23 cellular contexts compared by ENCODE assay signal in the genomic region with DNA sequence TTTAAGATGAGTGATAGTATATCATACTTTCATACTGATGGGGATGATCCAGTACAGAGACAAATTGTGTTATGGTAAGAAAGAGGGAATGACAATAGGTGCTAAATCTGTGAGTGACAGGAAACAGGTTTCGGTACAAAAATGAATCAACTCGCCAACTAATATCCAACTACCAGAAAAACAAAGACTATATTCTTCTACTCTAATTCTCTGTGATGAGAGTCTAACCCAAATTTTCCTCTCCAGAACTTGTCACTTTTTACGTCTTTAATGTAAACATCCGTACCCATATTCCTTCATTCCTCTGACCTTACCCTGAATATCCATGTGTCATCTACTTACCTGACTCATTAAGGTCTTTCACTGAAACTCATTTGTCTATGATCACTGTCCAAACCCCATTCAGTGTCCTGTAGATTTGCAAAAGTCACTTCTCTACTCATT. TPM values are rescaled to one million over a fixed set of nuclear protein-coding genes. Genes with fewer than 3 reads are reported as not detected.
DNase-seq lines count a peak whose midpoint lies in the region; ATAC-seq and TF ChIP-seq lines count a peak whose summit lies in the region.
"Had no signal": no experiment of that assay in that cellular context is flagged by ENCODE, and none has a peak within 500 bp of the region (broad histone marks: within the 10 kb centered on the region; RNA-seq: fewer than 3 reads in every experiment).

No MANE protein-coding gene starts in this region.

- WGBS in endodermal cell (ENCODE audit: insufficient coverage in 1 of 2, insufficient read length in 1 of 2), 2 experiments = 63 to 69% methylated on average over 3 to 4 of the region's 4 CpGs

- H3K4me3 ChIP-seq in GM06990 (replicated peaks; ENCODE audit: low read depth, low read length) (no peak overlapping the region), left ventricle myocardium inferior (peak overlapping the region; percentile 2), endodermal cell (ENCODE audit: low read length) (no peak overlapping the region)
- H3K4me3 ChIP-seq: adrenal gland; BLaER1 treated with 17β-estradiol and CSF1 and Interleukin-3, amounts not matched to agents 10 nM and 100 nM; esophagus squamous epithelium; gastroesophageal sphincter; mucosa of descending colon; pancreas; thyroid gland had no signal

- H3K27ac Mint-ChIP-seq in endodermal cell = no peak overlapping the region
- H3K27ac Mint-ChIP-seq: WTC11 had no signal

- H3K4me1 ChIP-seq in left ventricle myocardium inferior = peaks cover 46% of the 10 kb centered on the region
- no peaks in the 10 kb centered on the region for H3K4me1 ChIP-seq in endodermal cell (ENCODE audit: control insufficient read depth, insufficient read depth, low read length)
- H3K4me1 ChIP-seq: esophagus squamous epithelium, thyroid gland had no signal

- H3K9me3 Mint-ChIP-seq in activated T-cell treated with anti-CD3 and anti-CD28 coated beads, Interleukin-2, amount 50 U/mL, for 4 hours = no peaks in the 10 kb centered on the region
- H3K9me3 Mint-ChIP-seq in endodermal cell = no peaks in the 10 kb centered on the region
- H3K9me3 Mint-ChIP-seq: brain; effector memory CD8-positive, alpha-beta T cell; WTC11 had no signal

- H3K4me3 Mint-ChIP-seq in activated T-cell treated with anti-CD3 and anti-CD28 coated beads, Interleukin-2, amount 50 U/mL, for 4 hours = no peak overlapping the region
- no peak overlapping the region for H3K4me3 Mint-ChIP-seq in endodermal cell
- H3K4me3 Mint-ChIP-seq: brain; effector memory CD8-positive, alpha-beta T cell; WTC11 had no signal

- no peaks in the 10 kb centered on the region for H3K27me3 Mint-ChIP-seq in activated T-cell treated with anti-CD3 and anti-CD28 coated beads, Interleukin-2, amount 50 U/mL, for 4 hours (ENCODE audit: low read depth)
- peaks cover 36% of the 10 kb centered on the region for H3K27me3 Mint-ChIP-seq in endodermal cell (ENCODE audit: insufficient read depth)
- H3K27me3 Mint-ChIP-seq: brain; effector memory CD8-positive, alpha-beta T cell had no signal

- no peak for DNase-seq in activated T-cell treated with anti-CD3 and anti-CD28 coated beads, Interleukin-2, amount 50 U/mL, for 4 hours
- DNase-seq in activated T-cell treated with anti-CD3 and anti-CD28 coated beads, Interleukin-2, amount 50 U/mL, for 1 hour = no peak
- DNase-seq in GM06990 (ENCODE audit: extremely low read depth, insufficient read length) (peak; percentile 9), RKO (ENCODE audit: low spot score) (peak; percentile 8), left ventricle myocardium inferior (no peak), NCI-H1092 treated with DMSO at 0.1 percent for 48 hours (lab: John Stamatoyannopoulos, UW) (no peak), endodermal cell (no peak), cortex of kidney (lab: John Stamatoyannopoulos, UW) (no peak)
- DNase-seq: DND-41; effector memory CD8-positive, alpha-beta T cell; esophagus squamous epithelium; mucosa of descending colon; NCI-H1105; NCI-H2029; pancreas; stimulated activated CD4-positive, alpha-beta T cell treated with anti-CD3 and anti-CD28 coated beads, Interleukin-4, amount 100 ng/mL, for 4 hours; stimulated activated naive CD4-positive, alpha-beta T cell treated with Interleukin-2 at 50 U/mL for 16 hours; thyroid gland had no signal

- no peaks in the 10 kb centered on the region for H3K27me3 ChIP-seq in GM06990 (replicated peaks; ENCODE audit: control insufficient read depth, insufficient read depth, low read length)
- H3K27me3 ChIP-seq in left ventricle myocardium inferior (ENCODE audit: low read depth) = no peaks in the 10 kb centered on the region
- peaks cover 48% of the 10 kb centered on the region for H3K27me3 ChIP-seq in endodermal cell (ENCODE audit: control insufficient read depth, insufficient read depth, low read length, poor library complexity, severe bottlenecking)
- H3K27me3 ChIP-seq: adrenal gland; BLaER1 treated with 17β-estradiol and CSF1 and Interleukin-3, amounts not matched to agents 10 nM and 100 nM; esophagus squamous epithelium; gastroesophageal sphincter; pancreas; thyroid gland had no signal

- intact Hi-C loops in left ventricle myocardium inferior (cut with micrococcal nuclease) = no loop called here

- H3K27ac ChIP-seq in left ventricle myocardium inferior (replicated peaks) (peak overlapping the region; percentile 78), endodermal cell (ENCODE audit: low read depth, low read length) (no peak overlapping the region)
- H3K27ac ChIP-seq: adrenal gland; BLaER1 treated with 17β-estradiol and CSF1 and Interleukin-3, amounts not matched to agents 10 nM and 100 nM; esophagus squamous epithelium; gastroesophageal sphincter; pancreas; thyroid gland had no signal

- no peak overlapping the region for H3K9ac ChIP-seq in endodermal cell (ENCODE audit: extremely low read depth, low read length, poor library complexity, severe bottlenecking)
- H3K9ac ChIP-seq: BLaER1 treated with 17β-estradiol and CSF1 and Interleukin-3, amounts not matched to agents 10 nM and 100 nM had no signal

- H3K9me3 ChIP-seq in left ventricle myocardium inferior (replicated peaks) = no peaks in the 10 kb centered on the region
- H3K9me3 ChIP-seq in endodermal cell (ENCODE audit: control insufficient read depth, low read length) = no peaks in the 10 kb centered on the region
- H3K9me3 ChIP-seq: adrenal gland; BLaER1 treated with 17β-estradiol and CSF1 and Interleukin-3, amounts not matched to agents 10 nM and 100 nM; esophagus squamous epithelium; gastroesophageal sphincter; mucosa of descending colon; pancreas; thyroid gland had no signal

- peaks cover 8% of the 10 kb centered on the region for H3K36me3 Mint-ChIP-seq in activated T-cell treated with anti-CD3 and anti-CD28 coated beads, Interleukin-2, amount 50 U/mL, for 4 hours (ENCODE audit: insufficient read depth)
- H3K36me3 Mint-ChIP-seq in endodermal cell (ENCODE audit: low read depth) = no peaks in the 10 kb centered on the region
- H3K36me3 Mint-ChIP-seq: WTC11 had no signal

- no peak for TF ChIP-seq CTCF in GM06990 (IDR thresholded peaks at IDR 0.05; ENCODE audit: insufficient read depth, low read length, poor library complexity, severe bottlenecking)
- TF ChIP-seq CTCF in left ventricle myocardium inferior (IDR thresholded peaks at IDR 0.05; ENCODE audit: borderline replicate concordance) = no peak
- TF ChIP-seq CTCF in endodermal cell (conservative IDR thresholded peaks at IDR 0.05) = no peak

- H3K36me3 ChIP-seq in GM06990 (ENCODE audit: control insufficient read depth, insufficient read depth, low read length) (no peaks in the 10 kb centered on the region), left ventricle myocardium inferior (no peaks in the 10 kb centered on the region), endodermal cell (ENCODE audit: control insufficient read depth, insufficient read depth, low read length) (no peaks in the 10 kb centered on the region)
- H3K36me3 ChIP-seq: adrenal gland, esophagus squamous epithelium, gastroesophageal sphincter, pancreas, thyroid gland had no signal

- H3K4me1 Mint-ChIP-seq in activated T-cell treated with anti-CD3 and anti-CD28 coated beads, Interleukin-2, amount 50 U/mL, for 4 hours (ENCODE audit: low read depth) = peaks cover 58% of the 10 kb centered on the region
- H3K4me1 Mint-ChIP-seq in endodermal cell = peaks cover 16% of the 10 kb centered on the region
- H3K4me1 Mint-ChIP-seq: WTC11 had no signal

- peak; percentile 79 to 81 for ATAC-seq in activated T-cell treated with anti-CD3 and anti-CD28 coated beads, Interleukin-2, amount 50 U/mL, for 4 hours
- ATAC-seq: effector memory CD8-positive, alpha-beta T cell; gastroesophageal sphincter; mucosa of descending colon; pancreas; WTC11 had no signal

RNA-seq across cellular contexts. Expression of a gene that starts 39.6 kb away (rescaled TPM):
- total RNA-seq in activated T-cell treated with anti-CD3 and anti-CD28 coated beads, Interleukin-2, amount 50 U/mL, for 4 hours = 10 to 100 TPM; 13.0 to 14.8 (median 14.8) TPM
- total RNA-seq in left ventricle myocardium inferior (42.6 TPM), endodermal cell (10 to 100 TPM in 1 of 2 donors, 1 to 10 TPM in 1; 8.9 to 12.2 TPM)
- polyA plus RNA-seq in endodermal cell (2013, experiment 1 of 2) = 18.3 TPM
- 12.6 TPM for polyA plus RNA-seq in endodermal cell (2013, experiment 2 of 2)

Comparison
In these comparisons a context has a peak if more than half of its experiments do, and no peak if none do; other contexts are left out.
1. DNase-seq: peak in GM06990 (single experiment) and RKO (single experiment); none in activated T-cell treated with anti-CD3 and anti-CD28 coated beads, Interleukin-2, amount 50 U/mL, for 4 hours (single experiment), activated T-cell treated with anti-CD3 and anti-CD28 coated beads, Interleukin-2, amount 50 U/mL, for 1 hour (single experiment), left ventricle myocardium inferior (single experiment), NCI-H1092 treated with DMSO at 0.1 percent for 48 hours (single experiment), endodermal cell (single experiment) and cortex of kidney (single experiment).